ENCODE assay signal across 16 cellular contexts in genomic region chr9:4614627-4615026, GRCh38.
"Had no signal": no experiment of that assay in that cellular context is flagged by ENCODE, and none has a peak within 500 bp of the region (broad histone marks: within the 10 kb centered on the region; RNA-seq: fewer than 3 reads in every experiment).

No MANE protein-coding gene starts in this region.

- H3K9me3 ChIP-seq: neutrophil, pancreas, psoas muscle, right atrium auricular region, tibial artery had no signal

- H3K4me3 ChIP-seq: pancreas, psoas muscle, right atrium auricular region, tibial artery had no signal

- H3K4me1 ChIP-seq: pancreas, psoas muscle, right atrium auricular region had no signal

- ATAC-seq: activated CD4-positive, alpha-beta T cell treated with anti-CD3 and anti-CD28 coated beads for 36 hours; left ventricle myocardium superior; natural killer cell treated with Interleukin-12 subunit alpha and Interleukin-12 subunit beta and Interleukin-15 and Interleukin-18, amount 100 ng/mL, for 72 hours; psoas muscle had no signal

- DNase-seq: activated B cell treated with CpG ODN at 0.5 μM for 24 hours; activated CD4-positive, alpha-beta memory T cell treated with anti-CD3 and anti-CD28 coated beads for 36 hours; activated CD4-positive, alpha-beta T cell treated with anti-CD3 and anti-CD28 coated beads for 36 hours; activated gamma-delta T cell; central memory CD4-positive, alpha-beta T cell; effector memory CD4-positive, alpha-beta T cell; foreskin melanocyte; left ventricle myocardium superior; pancreas; psoas muscle; stimulated activated CD4-positive, alpha-beta T cell treated with anti-CD3 and anti-CD28 coated beads, Interleukin-1b, Interleukin-23, amount 100 ng/mL, for 48 hours; T1000 had no signal

- H3K36me3 ChIP-seq: neutrophil, right atrium auricular region, tibial artery had no signal

- H3K27ac ChIP-seq: neutrophil, pancreas, psoas muscle, right atrium auricular region, tibial artery had no signal

- H3K27me3 ChIP-seq: pancreas, right atrium auricular region, tibial artery had no signal
